Comparison of ENCODE assay signal across 11 cellular contexts in genomic region chr4:87529187-87529586, GRCh38. TPM values are rescaled to one million over a fixed set of nuclear protein-coding genes. Genes with fewer than 3 reads are reported as not detected.
DNase-seq lines count a peak whose midpoint lies in the region; TF ChIP-seq lines count a peak whose summit lies in the region.
"Had no signal": no experiment of that assay in that cellular context is flagged by ENCODE, and none has a peak within 500 bp of the region (broad histone marks: within the 10 kb centered on the region; RNA-seq: fewer than 3 reads in every experiment).

Gene SPARCL1 (minus strand): TSS chr4:87529376. CDS start chr4:87499574, 29,802 bp downstream.

- H3K36me3 ChIP-seq in Peyer's patch (no peaks in the 10 kb centered on the region), esophagus squamous epithelium (peaks cover 0 to 4% (median 0%) of the 10 kb centered on the region in 3 donors), mesendoderm (ENCODE audit: control insufficient read depth, insufficient read depth, low read length) (no peaks in the 10 kb centered on the region), stomach (no peaks in the 10 kb centered on the region)
- H3K36me3 ChIP-seq in CD8-positive, alpha-beta memory T cell (ENCODE audit: insufficient read depth, low read length) = no peaks in the 10 kb centered on the region

- CTCF ChIA-PET in CD8-positive, alpha-beta memory T cell (lab: Charles Lee) = no interaction called here

- H4K8ac ChIP-seq in mesendoderm (ENCODE audit: low read depth, low read length) = no peak within 1 kb of the TSS

- no peak within 1 kb of the TSS for H2AK5ac ChIP-seq in mesendoderm (ENCODE audit: low read length)

- no peak within 1 kb of the TSS for H3K27ac Mint-ChIP-seq in CD8-positive, alpha-beta memory T cell
- H3K27ac Mint-ChIP-seq: activated T-cell treated with anti-CD3 and anti-CD28 coated beads, Interleukin-2, amount 50 U/mL, for 24 hours had no signal

- H3K27me3 Mint-ChIP-seq in CD8-positive, alpha-beta memory T cell = peaks cover 0 to 7% of the 10 kb centered on the region in 2 donors
- H3K27me3 Mint-ChIP-seq: activated T-cell treated with anti-CD3 and anti-CD28 coated beads, Interleukin-2, amount 50 U/mL, for 24 hours had no signal

- peak within 1 kb of the TSS; percentile 56 to 81 (median 68) for H3K27ac ChIP-seq in Peyer's patch
- H3K27ac ChIP-seq in esophagus squamous epithelium = peak within 1 kb of the TSS; percentile 79 to 96 (median 92)
- no peak within 1 kb of the TSS for H3K27ac ChIP-seq in mesendoderm (ENCODE audit: low read depth, low read length)
- peak within 1 kb of the TSS; percentile 54 to 89 (median 83) for H3K27ac ChIP-seq in stomach
- H3K27ac ChIP-seq in CD8-positive, alpha-beta memory T cell (ENCODE audit: low read depth, low read length) = no peak within 1 kb of the TSS

- no peaks in the 10 kb centered on the region for H3K79me2 ChIP-seq in mesendoderm (ENCODE audit: control insufficient read depth, insufficient read depth, low read length)

- POLR2A ChIA-PET in CD8-positive, alpha-beta memory T cell (lab: Charles Lee) = no interaction called here

- H3K27me3 ChIP-seq in Peyer's patch (no peaks in the 10 kb centered on the region), esophagus squamous epithelium (no peaks in the 10 kb centered on the region), mesendoderm (ENCODE audit: insufficient read depth, low read length, poor library complexity) (no peaks in the 10 kb centered on the region), stomach (no peaks in the 10 kb centered on the region)
- no peaks in the 10 kb centered on the region for H3K27me3 ChIP-seq in CD8-positive, alpha-beta memory T cell (ENCODE audit: insufficient read depth, low read length, poor library complexity, severe bottlenecking)

- no peaks in the 10 kb centered on the region for H3K4me1 Mint-ChIP-seq in CD8-positive, alpha-beta memory T cell

- H3K9me3 Mint-ChIP-seq in CD8-positive, alpha-beta memory T cell = peaks cover 3 to 15% (median 5%) of the 10 kb centered on the region in 5 donors

- H3K4me3 Mint-ChIP-seq in CD8-positive, alpha-beta memory T cell = no peak within 1 kb of the TSS
- H3K4me3 Mint-ChIP-seq: activated T-cell treated with anti-CD3 and anti-CD28 coated beads, Interleukin-2, amount 50 U/mL, for 24 hours had no signal

- H2BK120ac ChIP-seq in mesendoderm (ENCODE audit: low read depth, low read length) = no peak within 1 kb of the TSS

- intact Hi-C loops in esophagus squamous epithelium (cut with DNase I) = no loop called here
- intact Hi-C loops in stomach (cut with DNase I; ENCODE audit: low total_unique reads) = no loop called here

- no peak within 1 kb of the TSS for H4K5ac ChIP-seq in mesendoderm (ENCODE audit: low read length)

- H3K9me3 ChIP-seq in Peyer's patch = peaks cover 0 to 7% (median 0%) of the 10 kb centered on the region in 4 donors
- H3K9me3 ChIP-seq in esophagus squamous epithelium = no peaks in the 10 kb centered on the region
- H3K9me3 ChIP-seq in stomach = peaks cover 0 to 15% (median 5%) of the 10 kb centered on the region in 4 donors
- no peaks in the 10 kb centered on the region for H3K9me3 ChIP-seq in CD8-positive, alpha-beta memory T cell (ENCODE audit: low read length)

- peak within 1 kb of the TSS; percentile 9 to 45 (median 28) for H3K4me3 ChIP-seq in Peyer's patch
- H3K4me3 ChIP-seq in esophagus squamous epithelium = peak within 1 kb of the TSS; percentile 19 to 60 (median 46)
- H3K4me3 ChIP-seq in mesendoderm (ENCODE audit: low read length) = no peak within 1 kb of the TSS
- peak within 1 kb of the TSS; percentile 40 to 49 (median 42) for H3K4me3 ChIP-seq in stomach
- no peak within 1 kb of the TSS for H3K4me3 ChIP-seq in CD8-positive, alpha-beta memory T cell (ENCODE audit: low read length)

- H3K23ac ChIP-seq in mesendoderm (ENCODE audit: low read length) = no peak within 1 kb of the TSS

- H3K4ac ChIP-seq in mesendoderm (ENCODE audit: low read depth, low read length) = no peak within 1 kb of the TSS

- no peak within 1 kb of the TSS for H3K56ac ChIP-seq in mesendoderm (ENCODE audit: low read length)

- no peak within 1 kb of the TSS for H2BK15ac ChIP-seq in mesendoderm (replicated peaks; ENCODE audit: low read depth)

- H3K4me2 ChIP-seq in mesendoderm (ENCODE audit: low read length) = no peak within 1 kb of the TSS

- WGBS in esophagus squamous epithelium, 2 donors = 17 to 34% methylated on average over 4 of the region's 4 CpGs
- no CpG with 5 or more reads among the region's 4 CpGs for WGBS in mesendoderm (ENCODE audit: extremely low coverage, insufficient coverage, low lambda C conversion rate)
- 39 to 59% (median 48%) methylated on average over 4 of the region's 4 CpGs for WGBS in stomach, 5 donors

- no peaks in the 10 kb centered on the region for H3K4me1 ChIP-seq in Peyer's patch
- H3K4me1 ChIP-seq in esophagus squamous epithelium = peaks cover 13 to 81% (median 33%) of the 10 kb centered on the region in 3 donors
- peaks cover 9% of the 10 kb centered on the region for H3K4me1 ChIP-seq in mesendoderm (ENCODE audit: control insufficient read depth, low read depth, low read length)
- H3K4me1 ChIP-seq in stomach = peaks cover 0 to 27% (median 9%) of the 10 kb centered on the region in 4 donors
- no peaks in the 10 kb centered on the region for H3K4me1 ChIP-seq in CD8-positive, alpha-beta memory T cell (ENCODE audit: insufficient read depth, low read length)

- H3K18ac ChIP-seq in mesendoderm (ENCODE audit: low read length) = no peak within 1 kb of the TSS

- no peak for TF ChIP-seq POLR2A in Peyer's patch (IDR thresholded peaks at IDR 0.05)
- TF ChIP-seq POLR2A in esophagus squamous epithelium (IDR thresholded peaks at IDR 0.05) = peak in 2 of 4 donors; percentile 38 to 48
- TF ChIP-seq POLR2A in stomach (IDR thresholded peaks at IDR 0.05) = no peak

- peak; percentile 30 for TF ChIP-seq EP300 in stomach (IDR thresholded peaks at IDR 0.05)

- H2BK5ac ChIP-seq in mesendoderm (ENCODE audit: low read length) = no peak within 1 kb of the TSS

- no peak within 1 kb of the TSS for H3K9ac ChIP-seq in mesendoderm (ENCODE audit: low read length)

- DNase-seq in Peyer's patch = no peak
- DNase-seq in esophagus squamous epithelium (lab: John Stamatoyannopoulos, UW) = no peak
- peak; percentile 46 for DNase-seq in mesendoderm
- DNase-seq in stomach = no peak
- no peak for DNase-seq in effector CD8-positive, alpha-beta T cell (lab: John Stamatoyannopoulos, UW)
- DNase-seq in CD8-positive, alpha-beta memory T cell = no peak
- no peak for DNase-seq in germinal center (ENCODE audit: low spot score)
- DNase-seq in NCI-H2196 (lab: John Stamatoyannopoulos, UW; ENCODE audit: unreplicated experiment) = no peak
- DNase-seq: activated T-cell treated with anti-CD3 and anti-CD28 coated beads, Interleukin-2, amount 50 U/mL, for 24 hours; Kasumi-1; T-helper 9 cell had no signal

- TF ChIP-seq CTCF in Peyer's patch (IDR thresholded peaks at IDR 0.05) (no peak), esophagus squamous epithelium (IDR thresholded peaks at IDR 0.05) (no peak), stomach (IDR thresholded peaks at IDR 0.05) (no peak)

- peaks cover 0 to 4% (median 0%) of the 10 kb centered on the region in 3 donors for H3K36me3 Mint-ChIP-seq in CD8-positive, alpha-beta memory T cell

- H3K79me1 ChIP-seq in mesendoderm (ENCODE audit: low read length) = no peaks in the 10 kb centered on the region

RNA-seq across cellular contexts. Expression of gene SPARCL1, which starts in this region (rescaled TPM):
- total RNA-seq in Peyer's patch (100 to 1,000 TPM in 3 of 4 donors, 10 to 100 TPM in 1; 37.1 to 120 (median 117) TPM), esophagus squamous epithelium (100 to 1,000 TPM in 2 of 4 donors, 10 to 100 TPM in 2; 37.3 to 450 (median 131) TPM), stomach (100 to 1,000 TPM; 173 to 710 (median 607) TPM)
- polyA plus RNA-seq in mesendoderm (2013, experiment 1 of 2) = 0.29 TPM
- polyA plus RNA-seq in mesendoderm (2013, experiment 2 of 2) = 0.25 TPM
- polyA plus RNA-seq in stomach = 100 to 1,000 TPM in 1 of 3 donors, 10 to 100 TPM in 2; 36.9 to 191 (median 69.3) TPM
- total RNA-seq in CD8-positive, alpha-beta memory T cell = not detected
- polyA plus RNA-seq in CD8-positive, alpha-beta memory T cell = not detected

Comparison
In these comparisons a context has a peak if more than half of its experiments do, and no peak if none do; other contexts are left out.
1. RNA of gene SPARCL1 (total RNA-seq): 173 to 710 TPM in stomach, 37.3 to 450 TPM in esophagus squamous epithelium and 37.1 to 120 TPM in Peyer's patch; not detected in CD8-positive, alpha-beta memory T cell; every median in the first group is over 10 times any median in the second.
2. RNA of gene SPARCL1 (polyA plus RNA-seq): 36.9 to 191 TPM in stomach; not detected in CD8-positive, alpha-beta memory T cell (single experiment); every median in the first group is over 10 times any median in the second.
3. H3K27ac ChIP-seq: peak in Peyer's patch (4 of 4), esophagus squamous epithelium (4 of 4) and stomach (5 of 5); none in mesendoderm (single experiment) and CD8-positive, alpha-beta memory T cell (single experiment).
4. H3K4me3 ChIP-seq: peak in Peyer's patch (4 of 4), esophagus squamous epithelium (4 of 4) and stomach (4 of 4); none in mesendoderm (single experiment) and CD8-positive, alpha-beta memory T cell (single experiment).